ENCODE assay signal across 27 cellular contexts in genomic region chr18:11759456-11759855, GRCh38.
DNase-seq lines count a peak whose midpoint lies in the region; ATAC-seq, FAIRE-seq and TF ChIP-seq lines count a peak whose summit lies in the region.
"Had no signal": no experiment of that assay in that cellular context is flagged by ENCODE, and none has a peak within 500 bp of the region (broad histone marks: within the 10 kb centered on the region; RNA-seq: fewer than 3 reads in every experiment).

No MANE protein-coding gene starts in this region.

- no peak overlapping the region for H3K27ac Mint-ChIP-seq in stimulated activated naive CD8-positive, alpha-beta T cell treated with anti-CD3 and anti-CD28 coated beads, Interleukin-15, amount 100 ng/mL, for 72 hours
- H3K27ac Mint-ChIP-seq: CD14-positive monocyte; CD4-positive, alpha-beta T cell; CD8-positive, alpha-beta memory T cell had no signal

- DNase-seq in caudate nucleus (lab: John Stamatoyannopoulos, UW), result no peak
- DNase-seq in left kidney (ENCODE audit: low read depth, low spot score), result peak; percentile 55
- peak; percentile 68 for DNase-seq in posterior vena cava (ENCODE audit: low spot score)
- no peak for DNase-seq in stimulated activated naive CD8-positive, alpha-beta T cell treated with anti-CD3 and anti-CD28 coated beads, Interleukin-15, amount 100 ng/mL, for 72 hours
- no peak for DNase-seq in NCI-H1092 treated with DMSO at 0.1 percent for 48 hours (lab: John Stamatoyannopoulos, UW)
- no peak for DNase-seq in central memory CD4-positive, alpha-beta T cell
- DNase-seq in kidney, result no peak
- DNase-seq in heart right ventricle, result no peak
- DNase-seq: 8988T; ACHN; AML-193; BE2C; CD4-positive, alpha-beta T cell; CD8-positive, alpha-beta memory T cell; DMS 273 treated with DMSO at 0.1 percent for 48 hours; DMS79; EL; GDM1; GOT3; H7; HCEC 1CT had no signal

- TF ChIP-seq CTCF in kidney (IDR thresholded peaks at IDR 0.05; ENCODE audit: borderline replicate concordance, extremely low read depth, insufficient read depth) (no peak), heart right ventricle (IDR thresholded peaks at IDR 0.05) (no peak)

- no peaks in the 10 kb centered on the region for H3K36me3 ChIP-seq in kidney (ENCODE audit: control insufficient read depth in 1 of 2, insufficient read depth in 2 of 2, low read length in 2 of 2)
- no peaks in the 10 kb centered on the region for H3K36me3 ChIP-seq in heart right ventricle
- H3K36me3 ChIP-seq: BE2C; BLaER1 treated with 17β-estradiol and CSF1 and Interleukin-3, amounts not matched to agents 10 nM and 100 nM had no signal

- peak; percentile 31 for ATAC-seq in stimulated activated naive CD8-positive, alpha-beta T cell treated with anti-CD3 and anti-CD28 coated beads, Interleukin-15, amount 100 ng/mL, for 72 hours
- no peak for ATAC-seq in heart right ventricle
- ATAC-seq: A549, GM12878 had no signal

- H3K4me1 Mint-ChIP-seq in stimulated activated naive CD8-positive, alpha-beta T cell treated with anti-CD3 and anti-CD28 coated beads, Interleukin-15, amount 100 ng/mL, for 72 hours, result no peaks in the 10 kb centered on the region
- H3K4me1 Mint-ChIP-seq: CD14-positive monocyte; CD8-positive, alpha-beta memory T cell had no signal

- intact Hi-C loops in posterior vena cava (cut with DNase I), result no loop called here
- intact Hi-C loops in kidney (cut with DNase I), result no loop called here
- intact Hi-C loops in heart right ventricle (cut with DNase I), result no loop called here

- no peak overlapping the region for H3K4me3 ChIP-seq in kidney (ENCODE audit: low read length in 2 of 2)
- H3K4me3 ChIP-seq in heart right ventricle, result no peak overlapping the region
- H3K4me3 ChIP-seq: A549; BLaER1 treated with 17β-estradiol and CSF1 and Interleukin-3, amounts not matched to agents 10 nM and 100 nM; GM12878 had no signal

- peaks cover 27% of the 10 kb centered on the region for H3K27me3 Mint-ChIP-seq in stimulated activated naive CD8-positive, alpha-beta T cell treated with anti-CD3 and anti-CD28 coated beads, Interleukin-15, amount 100 ng/mL, for 72 hours

- H3K9me3 ChIP-seq in kidney (ENCODE audit: control insufficient read depth in 1 of 2, low read length in 2 of 2) (no peaks in the 10 kb centered on the region), heart right ventricle (no peaks in the 10 kb centered on the region)
- H3K9me3 ChIP-seq: A549; BE2C; BLaER1 treated with 17β-estradiol and CSF1 and Interleukin-3, amounts not matched to agents 10 nM and 100 nM had no signal

- H3K27me3 ChIP-seq in heart right ventricle, result peaks cover 0 to 10% (median 4%) of the 10 kb centered on the region in 7 donors
- H3K27me3 ChIP-seq: BE2C; BLaER1 treated with 17β-estradiol and CSF1 and Interleukin-3, amounts not matched to agents 10 nM and 100 nM had no signal

- H3K27ac ChIP-seq in caudate nucleus (ENCODE audit: low read depth, low read length), result peak overlapping the region; percentile 44
- no peak overlapping the region for H3K27ac ChIP-seq in kidney (ENCODE audit: low read depth in 2 of 2, low read length in 2 of 2)
- H3K27ac ChIP-seq in heart right ventricle, result no peak overlapping the region
- H3K27ac ChIP-seq: A549; BLaER1 treated with 17β-estradiol and CSF1 and Interleukin-3, amounts not matched to agents 10 nM and 100 nM had no signal

- no peak overlapping the region for H3K9ac ChIP-seq in kidney (ENCODE audit: low read length in 2 of 2)
- H3K9ac ChIP-seq: BLaER1 treated with 17β-estradiol and CSF1 and Interleukin-3, amounts not matched to agents 10 nM and 100 nM had no signal

- H3K4me3 Mint-ChIP-seq in stimulated activated naive CD8-positive, alpha-beta T cell treated with anti-CD3 and anti-CD28 coated beads, Interleukin-15, amount 100 ng/mL, for 72 hours, result no peak overlapping the region
- H3K4me3 Mint-ChIP-seq: CD14-positive monocyte; CD4-positive, alpha-beta T cell; CD8-positive, alpha-beta memory T cell had no signal

- 92 to 93% methylated on average over 10 of the region's 10 CpGs for WGBS in heart right ventricle, 2 donors

- no peaks in the 10 kb centered on the region for H3K4me1 ChIP-seq in kidney (ENCODE audit: control insufficient read depth in 1 of 2, insufficient read depth in 1 of 2, low read depth in 1 of 2, low read length in 2 of 2)
- no peaks in the 10 kb centered on the region for H3K4me1 ChIP-seq in heart right ventricle
- H3K4me1 ChIP-seq: A549, BE2C had no signal

- H3K9me3 Mint-ChIP-seq in stimulated activated naive CD8-positive, alpha-beta T cell treated with anti-CD3 and anti-CD28 coated beads, Interleukin-15, amount 100 ng/mL, for 72 hours, result no peaks in the 10 kb centered on the region
- H3K9me3 Mint-ChIP-seq: CD14-positive monocyte; CD4-positive, alpha-beta T cell; CD8-positive, alpha-beta memory T cell had no signal

- no peak for FAIRE-seq in kidney (lab: Jason Lieb, UNC)
- FAIRE-seq: A549, D721Med, GM12878, GM18507 had no signal

Comparison
In these comparisons a context has a peak if more than half of its experiments do, and no peak if none do; other contexts are left out.
1. DNase-seq: peak in left kidney (single experiment) and posterior vena cava (single experiment); none in caudate nucleus (0 of 61), stimulated activated naive CD8-positive, alpha-beta T cell treated with anti-CD3 and anti-CD28 coated beads, Interleukin-15, amount 100 ng/mL, for 72 hours (0 of 2), NCI-H1092 treated with DMSO at 0.1 percent for 48 hours (single experiment), central memory CD4-positive, alpha-beta T cell (single experiment), kidney (single experiment) and heart right ventricle (0 of 2).